1 cellular context compared by ENCODE assay signal in the genomic region with DNA sequence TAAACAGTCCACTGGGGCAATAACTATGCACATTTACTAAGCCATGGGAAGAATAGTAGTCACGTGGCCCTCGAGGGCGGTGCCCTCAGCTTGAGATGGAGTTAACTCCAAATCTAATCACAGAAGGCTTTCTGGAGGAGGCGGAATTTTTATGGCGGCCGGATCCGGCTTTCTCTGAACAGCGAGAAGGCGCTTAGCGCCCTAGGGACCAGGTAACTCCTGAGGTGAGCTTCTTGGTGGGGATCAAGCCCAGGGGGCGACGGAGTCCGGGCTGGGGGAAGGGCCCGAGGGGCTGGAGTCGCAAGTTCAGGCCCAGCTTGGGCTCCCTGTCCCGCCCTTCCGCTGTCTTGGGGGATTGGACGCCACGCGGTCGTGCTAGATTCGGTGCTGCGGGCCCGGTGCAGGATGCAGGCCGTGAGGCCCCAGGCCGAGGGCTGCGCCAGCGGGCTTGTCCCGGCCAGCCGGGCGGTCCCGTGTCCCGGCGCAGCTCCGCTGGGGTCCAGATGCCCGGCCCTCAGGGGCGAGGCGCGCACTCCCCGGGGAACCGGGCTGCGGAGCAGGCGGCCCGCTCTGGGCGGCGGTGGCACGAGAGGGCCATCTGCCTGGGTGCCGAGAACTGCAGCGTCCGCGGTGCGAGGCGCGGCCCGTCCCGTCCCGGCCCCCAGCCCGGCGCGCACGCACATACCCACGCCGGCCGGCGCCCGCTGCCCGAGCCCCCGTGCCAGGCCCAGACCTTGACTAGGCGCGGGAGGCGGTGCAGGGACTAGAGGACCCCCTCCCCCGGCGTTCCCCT.
TF ChIP-seq lines count a peak whose summit lies in the region.

No MANE protein-coding gene starts in this region.

TF ChIP-seq in endothelial cell of umbilical vein, 7 proteins besides CTCF, POLR2A, EP300 and RAD21:
- no peak for TF ChIP-seq MYC (IDR thresholded peaks at IDR 0.05; ENCODE audit: low read depth, low read length)
